Comparison of ENCODE assay signal across 26 cellular contexts in the genomic region with DNA sequence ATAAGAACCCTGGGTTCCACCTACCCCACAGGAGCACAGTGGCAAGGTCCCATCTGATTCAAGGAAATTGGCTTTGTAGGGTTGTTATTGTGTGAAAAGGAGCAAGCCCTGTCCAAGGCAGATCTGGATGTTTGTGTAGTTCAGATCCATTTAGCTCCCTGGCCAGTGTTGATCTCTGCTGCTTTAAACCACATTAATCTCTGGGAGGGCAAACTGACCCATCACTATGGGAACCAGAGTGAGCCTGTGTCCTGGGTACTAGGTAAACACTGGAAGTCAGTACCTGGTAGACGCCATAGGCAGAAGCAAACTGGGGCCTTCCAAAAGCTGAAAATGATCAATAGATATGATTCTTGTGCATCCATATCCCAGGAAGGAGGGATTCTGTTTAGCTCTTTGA.
"Had no signal": no experiment of that assay in that cellular context is flagged by ENCODE, and none has a peak within 500 bp of the region (broad histone marks: within the 10 kb centered on the region; RNA-seq: fewer than 3 reads in every experiment).

No MANE protein-coding gene starts in this region.

- H3K27ac ChIP-seq: epithelial cell of prostate, esophagus squamous epithelium, heart right ventricle, neutrophil, psoas muscle, sigmoid colon, thyroid gland had no signal

- H3K4me3 Mint-ChIP-seq: activated B cell treated with CpG ODN at 0.5 μM for 24 hours; activated CD8-positive, alpha-beta T cell treated with anti-CD3 and anti-CD28 coated beads for 36 hours; activated T-cell treated with anti-CD3 and anti-CD28 coated beads, Interleukin-2, amount 50 U/mL, for 4 hours; nephron; stimulated activated effector memory CD8-positive, alpha-beta T cell treated with anti-CD3 and anti-CD28 coated beads, Interleukin-12 subunit alpha, Interleukin-12 subunit beta, amount 100 ng/mL, for 72 hours; stimulated activated naive CD8-positive, alpha-beta T cell treated with anti-CD3 and anti-CD28 coated beads, Interleukin-15, Interleukin-2, amounts not matched to agents 100 ng/mL and 50 ng/mL, for 24 hours; T-helper 17 cell had no signal

- H3K27ac Mint-ChIP-seq: activated B cell treated with CpG ODN at 0.5 μM for 24 hours; activated CD8-positive, alpha-beta T cell treated with anti-CD3 and anti-CD28 coated beads for 36 hours; activated naive CD4-positive, alpha-beta T cell treated with anti-CD3 and anti-CD28 coated beads, Interleukin-2, amount 50 U/mL, for 72 hours; nephron; stimulated activated effector memory CD8-positive, alpha-beta T cell treated with anti-CD3 and anti-CD28 coated beads, Interleukin-12 subunit alpha, Interleukin-12 subunit beta, amount 100 ng/mL, for 72 hours; stimulated activated naive CD8-positive, alpha-beta T cell treated with anti-CD3 and anti-CD28 coated beads, Interleukin-15, Interleukin-2, amounts not matched to agents 100 ng/mL and 50 ng/mL, for 24 hours; T-helper 17 cell had no signal

- H3K4me1 ChIP-seq: breast epithelium, psoas muscle had no signal

- H3K36me3 ChIP-seq: breast epithelium, neutrophil, thyroid gland had no signal

- ATAC-seq: activated CD8-positive, alpha-beta T cell treated with anti-CD3 and anti-CD28 coated beads for 36 hours; activated naive CD4-positive, alpha-beta T cell treated with anti-CD3 and anti-CD28 coated beads, Interleukin-2, amount 50 U/mL, for 72 hours; activated T-cell treated with anti-CD3 and anti-CD28 coated beads, Interleukin-2, amount 50 U/mL, for 4 hours; heart right ventricle; left cardiac atrium; left ventricle myocardium superior; psoas muscle; stimulated activated effector memory CD8-positive, alpha-beta T cell treated with anti-CD3 and anti-CD28 coated beads, Interleukin-12 subunit alpha, Interleukin-12 subunit beta, amount 100 ng/mL, for 72 hours; T-helper 17 cell had no signal

- H3K4me1 Mint-ChIP-seq: activated B cell treated with CpG ODN at 0.5 μM for 24 hours, nephron had no signal

- H3K4me3 ChIP-seq: breast epithelium, esophagus squamous epithelium, heart right ventricle, psoas muscle, sigmoid colon, thyroid gland, upper lobe of left lung had no signal

- H3K27me3 ChIP-seq: breast epithelium, esophagus squamous epithelium, heart right ventricle, neutrophil, sigmoid colon, thyroid gland, upper lobe of left lung had no signal

- H3K9me3 Mint-ChIP-seq: activated B cell treated with CpG ODN at 0.5 μM for 24 hours; activated CD8-positive, alpha-beta T cell treated with anti-CD3 and anti-CD28 coated beads for 36 hours; activated naive CD4-positive, alpha-beta T cell treated with anti-CD3 and anti-CD28 coated beads, Interleukin-2, amount 50 U/mL, for 72 hours; activated T-cell treated with anti-CD3 and anti-CD28 coated beads, Interleukin-2, amount 50 U/mL, for 4 hours; nephron; stimulated activated naive CD8-positive, alpha-beta T cell treated with anti-CD3 and anti-CD28 coated beads, Interleukin-15, Interleukin-2, amounts not matched to agents 100 ng/mL and 50 ng/mL, for 24 hours had no signal

- DNase-seq: activated B cell treated with CpG ODN at 0.5 μM for 24 hours; activated CD4-positive, alpha-beta T cell treated with anti-CD3 and anti-CD28 coated beads, Interleukin-2, amount 50 U/mL, for 1 hour; activated CD8-positive, alpha-beta T cell treated with anti-CD3 and anti-CD28 coated beads for 36 hours; activated naive CD4-positive, alpha-beta T cell; activated T-cell treated with anti-CD3 and anti-CD28 coated beads, Interleukin-2, amount 50 U/mL, for 4 hours; central memory CD4-positive, alpha-beta T cell; esophagus squamous epithelium; foreskin melanocyte; heart right ventricle; left cardiac atrium; left ventricle myocardium superior; psoas muscle; sigmoid colon; small intestine; stimulated activated CD4-positive, alpha-beta T cell treated with anti-CD3 and anti-CD28 coated beads, Interleukin-4, amount 100 ng/mL, for 24 hours; T-helper 17 cell; T1000; upper lobe of left lung had no signal

- H3K27me3 Mint-ChIP-seq: activated B cell treated with CpG ODN at 0.5 μM for 24 hours; activated CD8-positive, alpha-beta T cell treated with anti-CD3 and anti-CD28 coated beads for 36 hours; stimulated activated naive CD8-positive, alpha-beta T cell treated with anti-CD3 and anti-CD28 coated beads, Interleukin-15, Interleukin-2, amounts not matched to agents 100 ng/mL and 50 ng/mL, for 24 hours; T-helper 17 cell had no signal

- H3K36me3 Mint-ChIP-seq: activated naive CD4-positive, alpha-beta T cell treated with anti-CD3 and anti-CD28 coated beads, Interleukin-2, amount 50 U/mL, for 72 hours had no signal

- H3K9me3 ChIP-seq: breast epithelium, esophagus squamous epithelium, heart right ventricle, neutrophil, psoas muscle, sigmoid colon, thyroid gland, upper lobe of left lung had no signal
